ENCODE assay signal across 13 cellular contexts in the genomic region with DNA sequence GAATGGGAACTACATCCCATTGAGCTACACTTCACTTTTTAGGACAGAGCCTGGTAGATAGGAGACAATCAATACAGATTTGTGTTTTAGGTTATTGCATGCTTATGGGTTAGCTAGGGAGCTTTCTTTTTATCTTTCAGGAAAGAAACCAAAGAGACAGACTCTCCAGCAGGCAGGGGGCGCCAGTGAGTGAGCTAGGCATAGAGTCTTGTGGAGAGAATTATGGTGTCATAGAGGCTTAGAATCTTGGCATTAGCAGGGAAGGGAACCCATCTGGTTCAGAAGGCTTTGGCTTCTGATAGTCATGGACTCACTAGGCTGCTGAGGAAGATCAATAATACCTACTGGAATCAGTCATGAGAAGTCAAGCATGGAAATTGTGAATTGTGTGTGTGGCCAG. TPM values are rescaled to one million over a fixed set of nuclear protein-coding genes. Genes with fewer than 3 reads are reported as not detected.
DNase-seq lines count a peak whose midpoint lies in the region; ATAC-seq and TF ChIP-seq lines count a peak whose summit lies in the region.
"Had no signal": no experiment of that assay in that cellular context is flagged by ENCODE, and none has a peak within 500 bp of the region (broad histone marks: within the 10 kb centered on the region; RNA-seq: fewer than 3 reads in every experiment).

A gene with protein sequence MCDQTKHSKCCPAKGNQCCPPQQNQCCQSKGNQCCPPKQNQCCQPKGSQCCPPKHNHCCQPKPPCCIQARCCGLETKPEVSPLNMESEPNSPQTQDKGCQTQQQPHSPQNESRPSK (plus strand): TSS at position 281 of the 400 bp plus-strand sequence. CDS start 6,101 bp downstream, outside the sequence.

- H4K20me1 ChIP-seq in osteoblast (ENCODE audit: insufficient read depth, low read length), result no peaks in the 10 kb centered on the region

- H3K27me3 ChIP-seq in osteoblast (ENCODE audit: insufficient read depth, low read length) (no peaks in the 10 kb centered on the region), right cardiac atrium (ENCODE audit: control insufficient read depth, insufficient read depth) (no peaks in the 10 kb centered on the region)
- H3K27me3 ChIP-seq: Peyer's patch had no signal

- H2AFZ ChIP-seq in osteoblast (ENCODE audit: low read length), result no peak within 1 kb of the TSS

- no peak within 1 kb of the TSS for H3K4me2 ChIP-seq in osteoblast (ENCODE audit: insufficient read depth, low read length)

- H3K79me2 ChIP-seq in osteoblast (ENCODE audit: insufficient read depth, low read length), result no peaks in the 10 kb centered on the region

- TF ChIP-seq CTCF in HFF-Myc (IDR thresholded peaks at IDR 0.05; ENCODE audit: low read depth, low read length, missing control alignments) (peak; percentile 20), osteoblast (IDR thresholded peaks at IDR 0.05; ENCODE audit: extremely low read depth, low read depth, low read length) (peak; percentile 34)

- H3K36me3 ChIP-seq in osteoblast (ENCODE audit: insufficient read depth, low read length), result no peaks in the 10 kb centered on the region
- H3K36me3 ChIP-seq: Peyer's patch had no signal

- H3K4me1 ChIP-seq in osteoblast (ENCODE audit: insufficient read depth, low read length), result peaks cover 3% of the 10 kb centered on the region
- H3K4me1 ChIP-seq in right cardiac atrium (ENCODE audit: control insufficient read depth, insufficient read depth, low read length), result no peaks in the 10 kb centered on the region
- H3K4me1 ChIP-seq: Peyer's patch had no signal

- H3K27ac ChIP-seq in osteoblast (ENCODE audit: low read depth, low read length), result no peak within 1 kb of the TSS
- no peak within 1 kb of the TSS for H3K27ac ChIP-seq in right cardiac atrium (ENCODE audit: low read length)
- H3K27ac ChIP-seq: Peyer's patch had no signal

- DNase-seq in NCI-H82 (lab: John Stamatoyannopoulos, UW), result peak; percentile 62
- no peak for DNase-seq in NCI-H82 treated with DMSO at 0.1 percent for 48 hours (lab: John Stamatoyannopoulos, UW; ENCODE audit: unreplicated experiment)
- no peak for DNase-seq in HFF-Myc (ENCODE audit: extremely low read depth, low read depth)
- DNase-seq in activated naive CD4-positive, alpha-beta T cell treated with anti-CD3 and anti-CD28 coated beads, Interleukin-2, amount 50 U/mL, for 16 hours, result peak; percentile 17
- peak; percentile 49 for DNase-seq in osteoblast (ENCODE audit: insufficient read length, low spot score, missing footprints)
- DNase-seq in right cardiac atrium, result no peak
- no peak for DNase-seq in MV-4-11 (lab: John Stamatoyannopoulos, UW)
- DNase-seq: left ventricle myocardium superior, NCI-H1092, Peyer's patch had no signal

- intact Hi-C loops in right cardiac atrium (cut with DNase I), result loop anchor here in 1 of 4 donors (10.0 kb wide), 1 partner anchor 347 kb away; no protein-coding TSS in a partner anchor

- H3K9me3 ChIP-seq in osteoblast (ENCODE audit: low read depth, low read length) (no peaks in the 10 kb centered on the region), right cardiac atrium (ENCODE audit: control insufficient read depth, low read length) (no peaks in the 10 kb centered on the region)
- H3K9me3 ChIP-seq: Peyer's patch had no signal

- WGBS in right cardiac atrium, result 7% methylated on average over 1 of the region's 1 CpG

- ATAC-seq in HG03469 (IDR thresholded peaks at IDR 0.05; ENCODE audit: unreplicated experiment), result no peak
- ATAC-seq in right cardiac atrium, result no peak
- ATAC-seq: left ventricle myocardium superior had no signal

- H3K4me3 ChIP-seq in HFF-Myc (replicated peaks; ENCODE audit: low read depth, low read length) (no peak within 1 kb of the TSS), osteoblast (ENCODE audit: insufficient read depth, low read length) (no peak within 1 kb of the TSS), right cardiac atrium (ENCODE audit: low read length) (no peak within 1 kb of the TSS)
- H3K4me3 ChIP-seq: Peyer's patch had no signal

RNA-seq across cellular contexts. Expression of the gene that starts here (rescaled TPM):
- total RNA-seq in osteoblast (not detected in 2 replicates), right cardiac atrium (not detected)
- not detected for polyA plus RNA-seq in right cardiac atrium
- total RNA-seq: astrocyte, left ventricle myocardium superior, Peyer's patch, ureter had no signal

Comparison
In these comparisons a context has a peak if more than half of its experiments do, and no peak if none do; other contexts are left out.
1. DNase-seq: peak in NCI-H82 (single experiment) and activated naive CD4-positive, alpha-beta T cell treated with anti-CD3 and anti-CD28 coated beads, Interleukin-2, amount 50 U/mL, for 16 hours (single experiment); none in NCI-H82 treated with DMSO at 0.1 percent for 48 hours (single experiment), HFF-Myc (single experiment), right cardiac atrium (0 of 3) and MV-4-11 (single experiment).
2. Peak in DNase-seq in osteoblast; RNA of the gene not detected or under 1 TPM.